ENCODE assay signal across 15 cellular contexts in the genomic region with DNA sequence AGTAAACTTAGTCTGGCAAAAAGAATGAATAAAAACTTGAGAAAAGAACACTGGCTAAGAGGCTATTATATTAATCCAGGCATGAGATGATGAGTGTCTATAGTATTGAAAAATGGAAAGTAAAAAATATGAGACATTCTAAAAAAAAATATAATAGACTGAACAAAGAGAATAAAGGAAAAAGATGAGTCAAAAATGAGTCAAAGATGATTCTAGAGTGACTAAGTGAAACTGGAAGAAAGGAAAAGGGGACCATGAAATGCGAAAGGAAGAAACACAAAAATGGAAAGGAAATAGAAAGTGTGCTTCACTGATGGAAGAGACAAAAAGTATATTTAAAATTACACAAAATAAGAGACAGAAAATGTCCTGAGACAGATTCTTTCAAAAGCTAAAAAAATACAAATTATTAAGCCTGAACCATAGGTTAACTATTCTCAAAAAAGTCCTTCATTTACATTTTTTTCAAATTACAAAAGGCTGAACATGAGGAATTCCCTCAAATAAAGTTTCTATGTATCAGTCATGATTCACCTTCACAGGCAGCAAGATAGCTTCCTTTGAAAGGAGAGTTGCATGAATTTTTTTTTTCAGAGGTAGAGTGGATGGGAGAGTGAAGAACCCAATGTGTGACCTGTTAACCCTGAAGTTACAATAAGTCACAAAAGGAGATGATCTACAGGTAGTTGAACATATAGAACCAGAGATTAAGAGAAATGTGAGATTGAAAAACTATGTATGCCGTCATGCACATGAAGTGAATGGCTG.
DNase-seq lines count a peak whose midpoint lies in the region; FAIRE-seq and TF ChIP-seq lines count a peak whose summit lies in the region.
"Had no signal": no experiment of that assay in that cellular context is flagged by ENCODE, and none has a peak within 500 bp of the region (broad histone marks: within the 10 kb centered on the region; RNA-seq: fewer than 3 reads in every experiment).

No MANE protein-coding gene starts in this region.

- peak overlapping the region; percentile 85 for H3K27ac Mint-ChIP-seq in activated naive CD8-positive, alpha-beta T cell

- H3K27me3 Mint-ChIP-seq in activated naive CD8-positive, alpha-beta T cell, result peaks cover 3% of the 10 kb centered on the region

- H3K9me3 Mint-ChIP-seq in activated naive CD8-positive, alpha-beta T cell (ENCODE audit: low read depth), result no peaks in the 10 kb centered on the region

- DNase-seq in EL (peak; percentile 44), HS-27A (ENCODE audit: low read depth) (peak; percentile 20), glomerular visceral epithelial cell (ENCODE audit: extremely low spot score) (peak; percentile 8), hypothalamus (lab: John Stamatoyannopoulos, UW) (no peak), GM12892 (ENCODE audit: insufficient read length) (no peak), NCI-H345 (lab: John Stamatoyannopoulos, UW) (no peak)
- no peak for DNase-seq in stimulated activated CD4-positive, alpha-beta T cell treated with anti-CD3 and anti-CD28 coated beads, Interleukin-12 subunit alpha, Interleukin-12 subunit beta, amount 100 ng/mL, for 4 hours
- DNase-seq: adrenal gland, BE2C, NCI-H1105, stomach, uterus had no signal

- no peak for FAIRE-seq in GM12892 (lab: Jason Lieb, UNC)
- FAIRE-seq: H1, TTC549 had no signal

- no peak for TF ChIP-seq POLR2A in GM12892 (IDR thresholded peaks at IDR 0.05; ENCODE audit: low read depth, low read length)

- H3K4me3 Mint-ChIP-seq in activated naive CD8-positive, alpha-beta T cell, result peak overlapping the region; percentile 65

- peaks cover 20% of the 10 kb centered on the region for H3K4me1 Mint-ChIP-seq in activated naive CD8-positive, alpha-beta T cell (ENCODE audit: low read depth)

- no peaks in the 10 kb centered on the region for H3K36me3 Mint-ChIP-seq in activated naive CD8-positive, alpha-beta T cell

Comparison
In these comparisons a context has a peak if more than half of its experiments do, and no peak if none do; other contexts are left out.
1. DNase-seq: peak in EL (single experiment), HS-27A (single experiment) and glomerular visceral epithelial cell (single experiment); none in hypothalamus (0 of 51), GM12892 (single experiment), NCI-H345 (single experiment) and stimulated activated CD4-positive, alpha-beta T cell treated with anti-CD3 and anti-CD28 coated beads, Interleukin-12 subunit alpha, Interleukin-12 subunit beta, amount 100 ng/mL, for 4 hours (single experiment).